In genomic region chr2:172836386-172837200, GRCh38 we compare ENCODE assay signal across 10 cellular contexts.
DNase-seq lines count a peak whose midpoint lies in the region; ATAC-seq and FAIRE-seq lines count a peak whose summit lies in the region.
"Had no signal": no experiment of that assay in that cellular context is flagged by ENCODE, and none has a peak within 500 bp of the region (broad histone marks: within the 10 kb centered on the region; RNA-seq: fewer than 3 reads in every experiment).

No MANE protein-coding gene starts in this region.

- POLR2A ChIA-PET in activated CD4-positive, alpha-beta memory T cell treated with anti-CD3 and anti-CD28 coated beads, Interleukin-2, amount 10 ng/mL, durations not matched to agents 7 days and 5 days (lab: Charles Lee) = no interaction called here

- intact Hi-C loops in activated naive CD4-positive, alpha-beta T cell treated with anti-CD3 and anti-CD28 coated beads for 36 hours (cut with micrococcal nuclease) = no loop called here
- intact Hi-C loops in Right ventricle myocardium superior (cut with DNase I) = no loop called here

- CTCF ChIA-PET in activated naive CD4-positive, alpha-beta T cell treated with anti-CD3 and anti-CD28 coated beads for 36 hours (lab: Charles Lee) = interaction anchor here (0.8 to 1.4 kb wide), 3 partner anchors 30 to 664 kb away, joined by 3 to 5 read pairs (median 3); no protein-coding TSS in a partner anchor
- CTCF ChIA-PET in activated CD4-positive, alpha-beta memory T cell treated with anti-CD3 and anti-CD28 coated beads, Interleukin-2, amount 10 ng/mL, durations not matched to agents 7 days and 5 days (lab: Charles Lee) = interaction anchor here (1.0 kb wide), 1 partner anchor 30 kb away, joined by 3 read pairs; no protein-coding TSS in a partner anchor

- no peak overlapping the region for H3K27ac Mint-ChIP-seq in activated naive CD4-positive, alpha-beta T cell treated with anti-CD3 and anti-CD28 coated beads for 36 hours
- no peak overlapping the region for H3K27ac Mint-ChIP-seq in activated CD4-positive, alpha-beta memory T cell treated with anti-CD3 and anti-CD28 coated beads, Interleukin-2, amount 10 ng/mL, durations not matched to agents 7 days and 5 days
- H3K27ac Mint-ChIP-seq: activated naive CD8-positive, alpha-beta T cell treated with anti-CD3 and anti-CD28 coated beads, Interleukin-2, amount 10 ng/mL, durations not matched to agents 7 days and 5 days had no signal

- H3K4me1 Mint-ChIP-seq in activated naive CD4-positive, alpha-beta T cell treated with anti-CD3 and anti-CD28 coated beads for 36 hours (ENCODE audit: low read depth) = peaks cover 2% of the 10 kb centered on the region
- peaks cover 5% of the 10 kb centered on the region for H3K4me1 Mint-ChIP-seq in activated CD4-positive, alpha-beta memory T cell treated with anti-CD3 and anti-CD28 coated beads, Interleukin-2, amount 10 ng/mL, durations not matched to agents 7 days and 5 days

- no peaks in the 10 kb centered on the region for H3K9me3 Mint-ChIP-seq in activated naive CD4-positive, alpha-beta T cell treated with anti-CD3 and anti-CD28 coated beads for 36 hours
- H3K9me3 Mint-ChIP-seq in activated CD4-positive, alpha-beta memory T cell treated with anti-CD3 and anti-CD28 coated beads, Interleukin-2, amount 10 ng/mL, durations not matched to agents 7 days and 5 days = no peaks in the 10 kb centered on the region
- H3K9me3 Mint-ChIP-seq: activated naive CD8-positive, alpha-beta T cell treated with anti-CD3 and anti-CD28 coated beads, Interleukin-2, amount 10 ng/mL, durations not matched to agents 7 days and 5 days had no signal

- ATAC-seq in Right ventricle myocardium superior (ENCODE audit: poor library complexity) (peak; percentile 29), HG03442 (IDR thresholded peaks at IDR 0.05; ENCODE audit: unreplicated experiment) (no peak)

- peak; percentile 73 for FAIRE-seq in urothelium cell line (lab: Jason Lieb, UNC)

- H3K27me3 Mint-ChIP-seq in activated naive CD4-positive, alpha-beta T cell treated with anti-CD3 and anti-CD28 coated beads for 36 hours (ENCODE audit: low read depth) = peaks cover 11% of the 10 kb centered on the region
- H3K27me3 Mint-ChIP-seq in activated CD4-positive, alpha-beta memory T cell treated with anti-CD3 and anti-CD28 coated beads, Interleukin-2, amount 10 ng/mL, durations not matched to agents 7 days and 5 days = peaks cover 16% of the 10 kb centered on the region

- DNase-seq in activated naive CD4-positive, alpha-beta T cell treated with anti-CD3 and anti-CD28 coated beads for 36 hours = peak; percentile 8
- no peak for DNase-seq in activated naive CD4-positive, alpha-beta T cell treated with Interleukin-2 at 50 U/mL for 16 hours
- peak; percentile 3 for DNase-seq in SHP77 treated with DMSO at 0.1 percent for 48 hours (lab: John Stamatoyannopoulos, UW)
- no peak for DNase-seq in Right ventricle myocardium superior
- DNase-seq in urothelium cell line (ENCODE audit: low spot score) = peak; percentile 78
- no peak for DNase-seq in middle frontal gyrus (ENCODE audit: extremely low spot score, low spot score)
- no peak for DNase-seq in activated CD4-positive, alpha-beta memory T cell treated with anti-CD3 and anti-CD28 coated beads, Interleukin-2, amount 10 ng/mL, durations not matched to agents 7 days and 5 days
- DNase-seq: activated naive CD8-positive, alpha-beta T cell treated with anti-CD3 and anti-CD28 coated beads, Interleukin-2, amount 10 ng/mL, durations not matched to agents 7 days and 5 days; stimulated activated naive CD4-positive, alpha-beta T cell treated with Interleukin-2 at 50 U/mL for 16 hours had no signal

- no peak overlapping the region for H3K4me3 Mint-ChIP-seq in activated naive CD4-positive, alpha-beta T cell treated with anti-CD3 and anti-CD28 coated beads for 36 hours
- H3K4me3 Mint-ChIP-seq in activated CD4-positive, alpha-beta memory T cell treated with anti-CD3 and anti-CD28 coated beads, Interleukin-2, amount 10 ng/mL, durations not matched to agents 7 days and 5 days = no peak overlapping the region
- H3K4me3 Mint-ChIP-seq: activated naive CD8-positive, alpha-beta T cell treated with anti-CD3 and anti-CD28 coated beads, Interleukin-2, amount 10 ng/mL, durations not matched to agents 7 days and 5 days had no signal

- no peaks in the 10 kb centered on the region for H3K36me3 Mint-ChIP-seq in activated naive CD4-positive, alpha-beta T cell treated with anti-CD3 and anti-CD28 coated beads for 36 hours (ENCODE audit: low read depth)
- no peaks in the 10 kb centered on the region for H3K36me3 Mint-ChIP-seq in activated CD4-positive, alpha-beta memory T cell treated with anti-CD3 and anti-CD28 coated beads, Interleukin-2, amount 10 ng/mL, durations not matched to agents 7 days and 5 days (ENCODE audit: low read depth)
- H3K36me3 Mint-ChIP-seq: activated naive CD8-positive, alpha-beta T cell treated with anti-CD3 and anti-CD28 coated beads, Interleukin-2, amount 10 ng/mL, durations not matched to agents 7 days and 5 days had no signal

Comparison
In these comparisons a context has a peak if more than half of its experiments do, and no peak if none do; other contexts are left out.
1. DNase-seq: peak in activated naive CD4-positive, alpha-beta T cell treated with anti-CD3 and anti-CD28 coated beads for 36 hours (single experiment), SHP77 treated with DMSO at 0.1 percent for 48 hours (single experiment) and urothelium cell line (single experiment); none in activated naive CD4-positive, alpha-beta T cell treated with Interleukin-2 at 50 U/mL for 16 hours (single experiment), Right ventricle myocardium superior (single experiment), middle frontal gyrus (single experiment) and activated CD4-positive, alpha-beta memory T cell treated with anti-CD3 and anti-CD28 coated beads, Interleukin-2, amount 10 ng/mL, durations not matched to agents 7 days and 5 days (single experiment).